ENCODE assay signal across 9 cellular contexts in the genomic region with DNA sequence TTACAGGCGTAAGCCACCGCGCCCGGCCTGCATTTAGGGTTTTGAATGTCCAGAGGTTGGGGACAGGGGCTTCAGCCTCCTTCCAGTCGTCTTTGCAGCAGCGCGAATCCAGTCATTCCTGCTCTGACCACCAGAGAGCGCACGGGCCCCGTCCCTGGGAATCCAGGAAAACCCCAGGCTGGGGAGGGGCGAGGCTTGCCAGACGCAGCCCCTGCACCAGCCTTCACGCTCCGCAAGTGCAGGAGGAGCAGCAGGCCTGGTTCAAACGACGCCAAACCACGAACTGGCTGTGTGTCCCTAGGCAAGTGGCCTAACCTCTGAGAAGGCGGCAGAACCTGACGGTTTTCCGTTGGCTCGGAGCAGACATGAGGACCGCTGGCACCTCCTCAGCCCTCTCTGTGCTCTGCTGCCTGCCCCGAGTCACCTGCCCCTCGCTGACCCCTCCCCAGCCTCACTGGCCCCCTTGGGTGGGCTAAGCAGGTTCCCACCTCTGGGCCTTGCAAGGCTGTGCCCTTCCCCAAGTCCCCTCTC. TPM values are rescaled to one million over a fixed set of nuclear protein-coding genes. Genes with fewer than 3 reads are reported as not detected.
DNase-seq lines count a peak whose midpoint lies in the region; ATAC-seq, FAIRE-seq and TF ChIP-seq lines count a peak whose summit lies in the region.
"Had no signal": no experiment of that assay in that cellular context is flagged by ENCODE, and none has a peak within 500 bp of the region (broad histone marks: within the 10 kb centered on the region; RNA-seq: fewer than 3 reads in every experiment).

No MANE protein-coding gene starts in this region.

- intact Hi-C loops in heart left ventricle (cut with DNase I) (loop anchor here in 9 of 10 donors (1.0 to 5.0 kb wide), 7 partner anchors 15 to 247 kb away; a partner anchor contains a TSS), prostate gland (cut with DNase I) (loop anchor here (2.0 to 10.0 kb wide), 2 partner anchors 70 to 320 kb away; a partner anchor contains a TSS)

- no peak for ATAC-seq in activated naive CD8-positive, alpha-beta T cell treated with anti-CD3 and anti-CD28 coated beads, Interleukin-2, amount 10 ng/mL, durations not matched to agents 7 days and 5 days (ENCODE audit: low read depth)
- ATAC-seq in heart left ventricle (peak; percentile 8 to 56 (median 38)), GM21447 (IDR thresholded peaks at IDR 0.05; ENCODE audit: unreplicated experiment) (no peak)

- WGBS in heart left ventricle, 4 donors: 4 to 17% (median 8%) methylated on average over 7 to 24 of the region's 24 CpGs
- 3% methylated on average over 24 of the region's 24 CpGs for WGBS in prostate gland

- H3K36me3 Mint-ChIP-seq in activated naive CD8-positive, alpha-beta T cell treated with anti-CD3 and anti-CD28 coated beads, Interleukin-2, amount 10 ng/mL, durations not matched to agents 7 days and 5 days: peaks cover 6% of the 10 kb centered on the region

- peak overlapping the region; percentile 45 for H3K4me3 Mint-ChIP-seq in activated naive CD8-positive, alpha-beta T cell treated with anti-CD3 and anti-CD28 coated beads, Interleukin-2, amount 10 ng/mL, durations not matched to agents 7 days and 5 days

- no peaks in the 10 kb centered on the region for H3K9me3 Mint-ChIP-seq in activated naive CD8-positive, alpha-beta T cell treated with anti-CD3 and anti-CD28 coated beads, Interleukin-2, amount 10 ng/mL, durations not matched to agents 7 days and 5 days

- H3K36me3 ChIP-seq in heart left ventricle: no peaks in the 10 kb centered on the region
- H3K36me3 ChIP-seq in prostate gland: no peaks in the 10 kb centered on the region

- TF ChIP-seq CTCF in heart left ventricle (IDR thresholded peaks at IDR 0.05) (peak; percentile 85 to 98 (median 94)), prostate gland (IDR thresholded peaks at IDR 0.05) (peak; percentile 87 to 98 (median 94))

- FAIRE-seq in urothelium cell line (lab: Jason Lieb, UNC): no peak

- H3K4me1 Mint-ChIP-seq in activated naive CD8-positive, alpha-beta T cell treated with anti-CD3 and anti-CD28 coated beads, Interleukin-2, amount 10 ng/mL, durations not matched to agents 7 days and 5 days: peaks cover 16% of the 10 kb centered on the region

- H3K4me1 ChIP-seq in heart left ventricle (peaks cover 11 to 50% (median 38%) of the 10 kb centered on the region in 12 donors), prostate gland (replicated peaks) (peaks cover 20% of the 10 kb centered on the region)

- POLR2A ChIA-PET in activated naive CD8-positive, alpha-beta T cell treated with anti-CD3 and anti-CD28 coated beads, Interleukin-2, amount 10 ng/mL, durations not matched to agents 7 days and 5 days (lab: Charles Lee): interaction anchor here (0.7 kb wide), 2 partner anchors 72 to 576 kb away, joined by 4 read pairs; no protein-coding TSS in a partner anchor

- H3K27ac ChIP-seq in heart left ventricle (peak overlapping the region in 2 of 12 donors; percentile 6 to 35), prostate gland (peak overlapping the region in 1 of 2 donors; percentile 24)

- H3K27ac Mint-ChIP-seq in activated naive CD8-positive, alpha-beta T cell treated with anti-CD3 and anti-CD28 coated beads, Interleukin-2, amount 10 ng/mL, durations not matched to agents 7 days and 5 days: peak overlapping the region; percentile 85

- H3K9me3 ChIP-seq in heart left ventricle (peaks cover 0 to 6% (median 0%) of the 10 kb centered on the region in 12 donors), prostate gland (no peaks in the 10 kb centered on the region)

- H3K27me3 Mint-ChIP-seq in activated naive CD8-positive, alpha-beta T cell treated with anti-CD3 and anti-CD28 coated beads, Interleukin-2, amount 10 ng/mL, durations not matched to agents 7 days and 5 days: peaks cover 13% of the 10 kb centered on the region

- H3K27me3 ChIP-seq in heart left ventricle: no peaks in the 10 kb centered on the region
- no peaks in the 10 kb centered on the region for H3K27me3 ChIP-seq in prostate gland (replicated peaks; ENCODE audit: insufficient read depth)

- peak overlapping the region in 9 of 12 donors; percentile 17 to 44 (median 28) for H3K4me3 ChIP-seq in heart left ventricle
- H3K4me3 ChIP-seq in prostate gland: no peak overlapping the region

- TF ChIP-seq POLR2A in heart left ventricle (IDR thresholded peaks at IDR 0.05): peak in 1 of 2 donors; percentile 29
- no peak for TF ChIP-seq POLR2A in prostate gland (IDR thresholded peaks at IDR 0.05)

- DNase-seq in ELF-1 (ENCODE audit: low read depth, low spot score) (peak; percentile 97), NCI-H1105 (lab: John Stamatoyannopoulos, UW) (peak; percentile 77), SKM-1 treated with dmso at 0.1 percent for 144 hours (lab: John Stamatoyannopoulos, UW; ENCODE audit: unreplicated experiment) (peak; percentile 70), heart left ventricle (peak; percentile 79 to 90 (median 81)), prostate gland (ENCODE audit: low spot score) (peak; percentile 65), urothelium cell line (ENCODE audit: low spot score) (peak; percentile 75)
- peak; percentile 79 for DNase-seq in activated naive CD8-positive, alpha-beta T cell treated with anti-CD3 and anti-CD28 coated beads, Interleukin-2, amount 10 ng/mL, durations not matched to agents 7 days and 5 days

RNA-seq across cellular contexts. Expression of a gene that starts 2.0 kb away (rescaled TPM):
- total RNA-seq in activated naive CD8-positive, alpha-beta T cell treated with anti-CD3 and anti-CD28 coated beads, Interleukin-2, amount 10 ng/mL, durations not matched to agents 7 days and 5 days: 10 to 100 TPM; 79.0 to 84.8 TPM
- total RNA-seq in heart left ventricle: 100 to 1,000 TPM in 1 of 9 donors, 10 to 100 TPM in 8; 21.6 to 105 (median 29.4) TPM
- 10 to 100 TPM; 23.5 to 45.2 TPM for polyA plus RNA-seq in heart left ventricle
- total RNA-seq in prostate gland: 100 to 1,000 TPM in 1 of 2 donors, 10 to 100 TPM in 1; 70.7 to 109 TPM

RNA-seq across cellular contexts. Expression of a gene that starts 11.2 kb away (rescaled TPM):
- 1 to 10 TPM; 2.6 to 2.9 TPM for total RNA-seq in activated naive CD8-positive, alpha-beta T cell treated with anti-CD3 and anti-CD28 coated beads, Interleukin-2, amount 10 ng/mL, durations not matched to agents 7 days and 5 days
- total RNA-seq in heart left ventricle (100 to 1,000 TPM in 4 of 9 donors, 10 to 100 TPM in 5; 41.7 to 347 (median 99.9) TPM), prostate gland (100 to 1,000 TPM in 1 of 2 donors, 10 to 100 TPM in 1; 69.3 to 241 TPM)
- 100 to 1,000 TPM; 131 to 376 TPM for polyA plus RNA-seq in heart left ventricle

RNA-seq across cellular contexts. Expression of a gene that starts 25.3 kb away (rescaled TPM):
- total RNA-seq in activated naive CD8-positive, alpha-beta T cell treated with anti-CD3 and anti-CD28 coated beads, Interleukin-2, amount 10 ng/mL, durations not matched to agents 7 days and 5 days: 1 to 10 TPM in 1 of 2 experiments, under 1 TPM in 1; 0.72 to 1.1 TPM
- total RNA-seq in heart left ventricle: under 1 TPM in 3 of 9 donors, not detected in 6; 0.16 to 0.36 (median 0.20) TPM
- polyA plus RNA-seq in heart left ventricle: under 1 TPM; 0.07 to 0.11 TPM
- total RNA-seq in prostate gland: 1 to 10 TPM in 1 of 2 donors, not detected in 1; 4.4 TPM

RNA-seq across cellular contexts. Expression of a gene that starts 30.3 kb away (rescaled TPM):
- total RNA-seq in activated naive CD8-positive, alpha-beta T cell treated with anti-CD3 and anti-CD28 coated beads, Interleukin-2, amount 10 ng/mL, durations not matched to agents 7 days and 5 days: not detected
- total RNA-seq in heart left ventricle (not detected), prostate gland (1 to 10 TPM in 1 of 2 donors, not detected in 1; 1.7 TPM)
- not detected for polyA plus RNA-seq in heart left ventricle
- polyA plus RNA-seq: esophagus had no signal

RNA-seq across cellular contexts. Expression of a gene that starts 31.6 kb away (rescaled TPM):
- total RNA-seq in activated naive CD8-positive, alpha-beta T cell treated with anti-CD3 and anti-CD28 coated beads, Interleukin-2, amount 10 ng/mL, durations not matched to agents 7 days and 5 days: 10 to 100 TPM; 63.2 to 65.1 TPM
- total RNA-seq in heart left ventricle (10 to 100 TPM; 32.0 to 78.0 (median 41.5) TPM), prostate gland (100 to 1,000 TPM in 1 of 2 donors, 10 to 100 TPM in 1; 34.7 to 106 TPM)
- 10 to 100 TPM; 38.8 to 75.2 TPM for polyA plus RNA-seq in heart left ventricle

Comparison
In these comparisons a context has a peak if more than half of its experiments do, and no peak if none do; other contexts are left out.
1. ATAC-seq: peak in heart left ventricle (4 of 4); none in activated naive CD8-positive, alpha-beta T cell treated with anti-CD3 and anti-CD28 coated beads, Interleukin-2, amount 10 ng/mL, durations not matched to agents 7 days and 5 days (single experiment) and GM21447 (single experiment).
2. H3K4me3 ChIP-seq: peak in heart left ventricle (9 of 12); none in prostate gland (0 of 2).
3. RNA of a gene that starts 11.2 kb away (total RNA-seq): 69.3 to 241 TPM in prostate gland and 41.7 to 347 TPM in heart left ventricle; 2.6 to 2.9 TPM in activated naive CD8-positive, alpha-beta T cell treated with anti-CD3 and anti-CD28 coated beads, Interleukin-2, amount 10 ng/mL, durations not matched to agents 7 days and 5 days; every median in the first group is over 10 times any median in the second.
4. Peak in every context shown above with its lines, with median percentiles within 50 percentile points of each other: DNase-seq.